2 cellular contexts compared by ENCODE assay signal in genomic region chr5:55714749-55715148, GRCh38.
TF ChIP-seq lines count a peak whose summit lies in the region.

No MANE protein-coding gene starts in this region.

TF ChIP-seq in HepG2, 621 proteins besides CTCF, POLR2A, EP300 and RAD21 (continued from another document):
- TF ChIP-seq PHF5A (CRISPR knock-in tag; IDR thresholded peaks at IDR 0.05; ENCODE audit: low read depth, unreplicated experiment) (no peak), ZBED4 (CRISPR knock-in tag; IDR thresholded peaks at IDR 0.05; ENCODE audit: borderline replicate concordance) (no peak), FOXK2 (IDR thresholded peaks at IDR 0.05) (no peak), ZNF232 (CRISPR knock-in tag; IDR thresholded peaks at IDR 0.05; ENCODE audit: borderline replicate concordance) (no peak), HIVEP1 (CRISPR knock-in tag; IDR thresholded peaks at IDR 0.05) (no peak)

TF ChIP-seq in WTC11, 78 proteins besides CTCF, POLR2A, EP300 and RAD21:
- TF ChIP-seq STAT6 (CRISPR knock-in tag; conservative IDR thresholded peaks at IDR 0.05; ENCODE audit: low read depth): no peak
- no peak for TF ChIP-seq IRF2 (CRISPR knock-in tag; IDR thresholded peaks at IDR 0.05; ENCODE audit: borderline replicate concordance, low read depth)
